15 cellular contexts compared by ENCODE assay signal in genomic region chr20:25221592-25222460, GRCh38. TPM values are rescaled to one million over a fixed set of nuclear protein-coding genes. Genes with fewer than 3 reads are reported as not detected.
A peak's percentile ranks its signal among the peaks of the same experiment; 100 is the strongest.
DNase-seq lines count a peak whose midpoint lies in the region; ATAC-seq and TF ChIP-seq lines count a peak whose summit lies in the region.
"Had no signal": no experiment of that assay in that cellular context is flagged by ENCODE, and none has a peak within 500 bp of the region (broad histone marks: within the 10 kb centered on the region; RNA-seq: fewer than 3 reads in every experiment).

No MANE protein-coding gene starts in this region.

- TF ChIP-seq CTCF in HEK293 (tag by site-specific recombination; IDR thresholded peaks at IDR 0.05) (no peak), VCaP (conservative IDR thresholded peaks at IDR 0.05) (no peak), cardiac muscle cell (IDR thresholded peaks at IDR 0.05; ENCODE audit: low read depth, low read length) (no peak), gastrocnemius medialis (IDR thresholded peaks at IDR 0.05 in 4 of 5, conservative IDR thresholded peaks at IDR 0.05 in 1 of 5) (no peak)

- intact Hi-C loops in gastrocnemius medialis (cut with DNase I; ENCODE audit: low total_unique reads) = no loop called here

- H3K4me1 ChIP-seq in HEK293 (ENCODE audit: control insufficient read depth, insufficient read depth, low read length) (no peaks in the 10 kb centered on the region), cardiac muscle cell (ENCODE audit: low read depth) (peaks cover 17% of the 10 kb centered on the region), gastrocnemius medialis (peaks cover 23 to 28% of the 10 kb centered on the region in 2 donors)
- H3K4me1 ChIP-seq: Peyer's patch had no signal

- H3K27ac ChIP-seq in HEK293 (ENCODE audit: extremely low read depth, low read depth, low read length) (no peak overlapping the region), VCaP (peak overlapping the region; percentile 74), cardiac muscle cell (peak overlapping the region; percentile 9), gastrocnemius medialis (peak overlapping the region; percentile 49 to 67 (median 52))
- H3K27ac ChIP-seq: HL-60, parathyroid adenoma had no signal

- DNase-seq in cardiac muscle cell (ENCODE audit: low read depth in 1 of 2, low spot score in 1 of 2) (no peak), gastrocnemius medialis (peak in 1 of 2 donors; percentile 51), AML-193 (lab: John Stamatoyannopoulos, UW) (no peak), UCSD-AML1 (lab: John Stamatoyannopoulos, UW; ENCODE audit: unreplicated experiment) (no peak)
- DNase-seq: activated CD4-positive, alpha-beta T cell treated with anti-CD3 and anti-CD28 coated beads for 4 hours; activated T-cell treated with anti-CD3 and anti-CD28 coated beads, Interleukin-2, amount 50 U/mL, for 72 hours; GF-D8; GM23248; NCI-H187; Peyer's patch had no signal

- no peak overlapping the region for H3K4me3 ChIP-seq in HEK293 (ENCODE audit: low read depth, low read length)
- no peak overlapping the region for H3K4me3 ChIP-seq in cardiac muscle cell
- no peak overlapping the region for H3K4me3 ChIP-seq in gastrocnemius medialis
- H3K4me3 ChIP-seq: GM23248, Peyer's patch had no signal

- POLR2A ChIA-PET in HEK293 (lab: Yijun Ruan, JAX) = interaction anchor here (1.7 kb wide), 1 partner anchor 26 kb away, joined by 4 read pairs; the partner anchor contains the start of gene PYGB

- H3K9me3 ChIP-seq in HEK293 (ENCODE audit: control insufficient read depth, insufficient read depth, low read depth, low read length) = no peaks in the 10 kb centered on the region
- no peaks in the 10 kb centered on the region for H3K9me3 ChIP-seq in cardiac muscle cell (ENCODE audit: low read depth)
- no peaks in the 10 kb centered on the region for H3K9me3 ChIP-seq in gastrocnemius medialis
- H3K9me3 ChIP-seq: Peyer's patch had no signal

- ATAC-seq in gastrocnemius medialis (peak; percentile 37 to 53), HG02885 (IDR thresholded peaks at IDR 0.05; ENCODE audit: poor library complexity, unreplicated experiment) (no peak)
- ATAC-seq: activated T-cell treated with anti-CD3 and anti-CD28 coated beads, Interleukin-2, amount 50 U/mL, for 72 hours had no signal

- peaks cover 4 to 65% of the 10 kb centered on the region in 2 experiments; a peak in 2 of 3 replicates for H3K36me3 ChIP-seq in HEK293 (ENCODE audit: control insufficient read depth in 2 of 2, insufficient read depth in 1 of 2, low read length in 2 of 2)
- H3K36me3 ChIP-seq in cardiac muscle cell = peaks cover 5% of the 10 kb centered on the region
- peaks cover 0 to 28% of the 10 kb centered on the region in 2 donors for H3K36me3 ChIP-seq in gastrocnemius medialis

- no peaks in the 10 kb centered on the region for H3K27me3 ChIP-seq in cardiac muscle cell
- H3K27me3 ChIP-seq in gastrocnemius medialis = no peaks in the 10 kb centered on the region
- H3K27me3 ChIP-seq: Peyer's patch had no signal

- TF ChIP-seq POLR2A in gastrocnemius medialis (IDR thresholded peaks at IDR 0.05) = no peak

- CTCF ChIA-PET in HEK293 (lab: Yijun Ruan, JAX) = interaction anchor here (1.2 to 1.8 kb wide), 3 partner anchors 10 to 177 kb away, joined by 3 to 7 read pairs (median 5); no protein-coding TSS in a partner anchor

- in situ Hi-C loops in gastrocnemius medialis (cut with MboI; ENCODE audit: low sequenced_read_pairs in 4 of 4) = loop anchor here in 1 of 4 donors (25.0 kb wide), 1 partner anchor 235 kb away; the partner anchor contains the start of gene APMAP

TF ChIP-seq in HEK293, 187 proteins besides CTCF, POLR2A, EP300 and RAD21:
- TF ChIP-seq ZNF148 (tag by site-specific recombination; IDR thresholded peaks at IDR 0.05; ENCODE audit: borderline replicate concordance) (no peak), ZNF600 (tag by site-specific recombination; IDR thresholded peaks at IDR 0.05) (peak; percentile 70)

RNA-seq across cellular contexts. Expression of gene PYGB, which starts 26.1 kb away (rescaled TPM):
- total RNA-seq in cardiac muscle cell = 243 and 268 TPM in 2 replicates
- 178 and 192 TPM in 2 replicates for polyA plus RNA-seq in cardiac muscle cell
- total RNA-seq in gastrocnemius medialis = 10 to 100 TPM; 13.6 to 50.7 (median 27.0) TPM

RNA-seq across cellular contexts. Expression of gene ENTPD6, which starts 26.3 kb away (rescaled TPM):
- total RNA-seq in cardiac muscle cell (107 and 110 TPM in 2 replicates), gastrocnemius medialis (10 to 100 TPM; 27.0 to 61.1 (median 50.2) TPM)
- polyA plus RNA-seq in cardiac muscle cell = 95.7 and 107 TPM in 2 replicates
